In genomic region chr12:122537021-122537420, GRCh38 we compare ENCODE assay signal across 17 cellular contexts. TPM values are rescaled to one million over a fixed set of nuclear protein-coding genes. Genes with fewer than 3 reads are reported as not detected.
DNase-seq lines count a peak whose midpoint lies in the region; ATAC-seq, FAIRE-seq and TF ChIP-seq lines count a peak whose summit lies in the region.
"Had no signal": no experiment of that assay in that cellular context is flagged by ENCODE, and none has a peak within 500 bp of the region (broad histone marks: within the 10 kb centered on the region; RNA-seq: fewer than 3 reads in every experiment).

No MANE protein-coding gene starts in this region.

- H2BK120ac ChIP-seq in mesendoderm (ENCODE audit: low read depth, low read length) = no peak overlapping the region

- H3K79me2 ChIP-seq in astrocyte (ENCODE audit: insufficient read depth, low read length) (no peaks in the 10 kb centered on the region), mesendoderm (ENCODE audit: control insufficient read depth, insufficient read depth, low read length) (no peaks in the 10 kb centered on the region)

- no peak overlapping the region for H3K4me3 ChIP-seq in HUES6 (ENCODE audit: low read depth, low read length)
- H3K4me3 ChIP-seq in astrocyte (ENCODE audit: insufficient read depth, low read depth, low read length) = no peak overlapping the region
- H3K4me3 ChIP-seq in mesendoderm (ENCODE audit: low read length) = no peak overlapping the region

- H3K18ac ChIP-seq in mesendoderm (ENCODE audit: low read length) = no peak overlapping the region

- H3K27ac ChIP-seq in HUES6 (ENCODE audit: low read depth, low read length) = peak overlapping the region; percentile 67; the same call in 1 of the 2 replicates
- H3K27ac ChIP-seq in astrocyte (ENCODE audit: low read depth, low read length) = no peak overlapping the region
- H3K27ac ChIP-seq in mesendoderm (ENCODE audit: low read depth, low read length) = no peak overlapping the region

- no peaks in the 10 kb centered on the region for H3K36me3 Mint-ChIP-seq in astrocyte (ENCODE audit: low read depth, unreplicated experiment)
- peaks cover 21 to 31% of the 10 kb centered on the region in 2 donors for H3K36me3 Mint-ChIP-seq in stimulated activated naive B cell treated with anti-CD40 and anti-IgM and Interleukin-4, amounts not matched to agents 10 μg/mL and 1 μg/mL and 100 μg/mL, for 72 hours

- H4K20me1 ChIP-seq in astrocyte (ENCODE audit: insufficient read depth, low read length) = no peaks in the 10 kb centered on the region

- H3K4me3 Mint-ChIP-seq in astrocyte (ENCODE audit: unreplicated experiment) = no peak overlapping the region
- no peak overlapping the region for H3K4me3 Mint-ChIP-seq in stimulated activated naive B cell treated with anti-CD40 and anti-IgM and Interleukin-4, amounts not matched to agents 10 μg/mL and 1 μg/mL and 100 μg/mL, for 72 hours
- H3K4me3 Mint-ChIP-seq: B cell; CD4-positive, alpha-beta T cell; HFFc6 had no signal

- H2AFZ ChIP-seq in astrocyte (ENCODE audit: low read depth, low read length) = no peak overlapping the region

- no peak overlapping the region for H3K4me2 ChIP-seq in astrocyte (ENCODE audit: low read length)
- no peak overlapping the region for H3K4me2 ChIP-seq in mesendoderm (ENCODE audit: low read length)

- no peak overlapping the region for H2AK5ac ChIP-seq in mesendoderm (ENCODE audit: low read length)

- no peak overlapping the region for H4K5ac ChIP-seq in mesendoderm (ENCODE audit: low read length)

- H3K79me1 ChIP-seq in mesendoderm (ENCODE audit: low read length) = no peaks in the 10 kb centered on the region

- H3K9me3 Mint-ChIP-seq in astrocyte (ENCODE audit: unreplicated experiment) = no peaks in the 10 kb centered on the region
- no peaks in the 10 kb centered on the region for H3K9me3 Mint-ChIP-seq in stimulated activated naive B cell treated with anti-CD40 and anti-IgM and Interleukin-4, amounts not matched to agents 10 μg/mL and 1 μg/mL and 100 μg/mL, for 72 hours
- H3K9me3 Mint-ChIP-seq: CD4-positive, alpha-beta T cell; HFFc6 had no signal

- H3K9me3 ChIP-seq in HUES6 (ENCODE audit: control insufficient read depth, insufficient read depth, low read depth, low read length) (no peaks in the 10 kb centered on the region), astrocyte (ENCODE audit: insufficient read depth, low read depth, low read length) (no peaks in the 10 kb centered on the region)

- H3K27me3 Mint-ChIP-seq in astrocyte (ENCODE audit: low read depth, unreplicated experiment) = no peaks in the 10 kb centered on the region
- no peaks in the 10 kb centered on the region for H3K27me3 Mint-ChIP-seq in stimulated activated naive B cell treated with anti-CD40 and anti-IgM and Interleukin-4, amounts not matched to agents 10 μg/mL and 1 μg/mL and 100 μg/mL, for 72 hours
- H3K27me3 Mint-ChIP-seq: B cell; CD4-positive, alpha-beta T cell had no signal

- H4K8ac ChIP-seq in mesendoderm (ENCODE audit: low read depth, low read length) = no peak overlapping the region

- no peak overlapping the region for H3K9ac ChIP-seq in HUES6 (ENCODE audit: low read length)
- H3K9ac ChIP-seq in astrocyte (ENCODE audit: low read length) = no peak overlapping the region
- no peak overlapping the region for H3K9ac ChIP-seq in mesendoderm (ENCODE audit: low read length)

- DNase-seq in ELR (ENCODE audit: low read depth) (peak; percentile 40), astrocyte (ENCODE audit: low read depth) (peak; percentile 16), mesendoderm (peak; percentile 91), NCI-H1436 (lab: John Stamatoyannopoulos, UW) (no peak)
- DNase-seq in stimulated activated naive B cell treated with anti-CD40 and anti-IgM and Interleukin-4, amounts not matched to agents 10 μg/mL and 1 μg/mL and 100 μg/mL, for 72 hours = no peak
- DNase-seq: C1 segment of cervical spinal cord; CD4-positive, alpha-beta T cell; DMS79; HCEC 1CT; HFFc6 had no signal

- no peaks in the 10 kb centered on the region for H3K27me3 ChIP-seq in HUES6 (ENCODE audit: control insufficient read depth, insufficient read depth, low read length)
- no peaks in the 10 kb centered on the region for H3K27me3 ChIP-seq in astrocyte (ENCODE audit: insufficient read depth, low read length)
- no peaks in the 10 kb centered on the region for H3K27me3 ChIP-seq in mesendoderm (ENCODE audit: insufficient read depth, low read length, poor library complexity)

- peaks cover 4% of the 10 kb centered on the region for H3K4me1 Mint-ChIP-seq in astrocyte (ENCODE audit: low read depth, unreplicated experiment)
- no peaks in the 10 kb centered on the region for H3K4me1 Mint-ChIP-seq in stimulated activated naive B cell treated with anti-CD40 and anti-IgM and Interleukin-4, amounts not matched to agents 10 μg/mL and 1 μg/mL and 100 μg/mL, for 72 hours

- H3K27ac Mint-ChIP-seq in astrocyte (ENCODE audit: unreplicated experiment) = no peak overlapping the region
- no peak overlapping the region for H3K27ac Mint-ChIP-seq in stimulated activated naive B cell treated with anti-CD40 and anti-IgM and Interleukin-4, amounts not matched to agents 10 μg/mL and 1 μg/mL and 100 μg/mL, for 72 hours
- H3K27ac Mint-ChIP-seq: B cell; CD4-positive, alpha-beta T cell; HFFc6 had no signal

- H3K36me3 ChIP-seq in HUES6 (ENCODE audit: control insufficient read depth, insufficient read depth, low read length) = peaks cover 91% of the 10 kb centered on the region
- H3K36me3 ChIP-seq in astrocyte (ENCODE audit: insufficient read depth, low read length) = peaks cover 7% of the 10 kb centered on the region
- no peaks in the 10 kb centered on the region for H3K36me3 ChIP-seq in mesendoderm (ENCODE audit: control insufficient read depth, insufficient read depth, low read length)

- no peak overlapping the region for H3K4ac ChIP-seq in mesendoderm (ENCODE audit: low read depth, low read length)

- no peak overlapping the region for H2BK5ac ChIP-seq in mesendoderm (ENCODE audit: low read length)

- H2BK15ac ChIP-seq in mesendoderm (replicated peaks; ENCODE audit: low read depth) = no peak overlapping the region

- no peak for TF ChIP-seq CTCF in astrocyte (IDR thresholded peaks at IDR 0.05; ENCODE audit: insufficient read depth, low read depth, low read length)

- no peak for ATAC-seq in stimulated activated naive B cell treated with anti-CD40 and anti-IgM and Interleukin-4, amounts not matched to agents 10 μg/mL and 1 μg/mL and 100 μg/mL, for 72 hours (replicated peaks)
- ATAC-seq in HG03457 (IDR thresholded peaks at IDR 0.05; ENCODE audit: unreplicated experiment) = no peak
- ATAC-seq: HepG2 had no signal

- no peak overlapping the region for H3K23ac ChIP-seq in mesendoderm (ENCODE audit: low read length)

- peaks cover 3% of the 10 kb centered on the region; the same call in 1 of the 2 replicates for H3K4me1 ChIP-seq in HUES6 (ENCODE audit: control insufficient read depth, insufficient read depth, low read length)
- H3K4me1 ChIP-seq in astrocyte (ENCODE audit: insufficient read depth, low read length) = no peaks in the 10 kb centered on the region
- H3K4me1 ChIP-seq in mesendoderm (ENCODE audit: control insufficient read depth, low read depth, low read length) = no peaks in the 10 kb centered on the region

- FAIRE-seq in astrocyte (lab: Jason Lieb, UNC) = no peak
- FAIRE-seq: G401.6, GM12891, H1, HepG2 had no signal

- H3K56ac ChIP-seq in mesendoderm (ENCODE audit: low read length) = no peak overlapping the region

- no CpG with 5 or more reads among the region's 4 CpGs for WGBS in mesendoderm (ENCODE audit: extremely low coverage, insufficient coverage, low lambda C conversion rate)

RNA-seq across cellular contexts. Expression of gene KNTC1, which starts 10.0 kb away (rescaled TPM):
- total RNA-seq in astrocyte = 8.6 and 10.6 TPM in 2 replicates
- polyA plus RNA-seq in mesendoderm (2013, experiment 1 of 2) = 74.4 TPM
- 79.7 TPM for polyA plus RNA-seq in mesendoderm (2013, experiment 2 of 2)

RNA-seq across cellular contexts. Expression of gene RSRC2, which starts 10.3 kb away (rescaled TPM):
- total RNA-seq in astrocyte = 55.6 and 56.3 TPM in 2 replicates
- 101 TPM for polyA plus RNA-seq in mesendoderm (2013, experiment 1 of 2)
- polyA plus RNA-seq in mesendoderm (2013, experiment 2 of 2) = 101 TPM

RNA-seq across cellular contexts. Expression of gene ZCCHC8, which starts 36.3 kb away (rescaled TPM):
- 23.8 and 25.3 TPM in 2 replicates for total RNA-seq in astrocyte
- 20.0 TPM for polyA plus RNA-seq in mesendoderm (2013, experiment 1 of 2)
- polyA plus RNA-seq in mesendoderm (2013, experiment 2 of 2) = 20.7 TPM

Comparison
In these comparisons a context has a peak if more than half of its experiments do, and no peak if none do; other contexts are left out.
1. DNase-seq: peak in ELR (single experiment), astrocyte (single experiment) and mesendoderm (single experiment); none in NCI-H1436 (single experiment) and stimulated activated naive B cell treated with anti-CD40 and anti-IgM and Interleukin-4, amounts not matched to agents 10 μg/mL and 1 μg/mL and 100 μg/mL, for 72 hours (single experiment).